Comparison of ENCODE assay signal across 26 cellular contexts in the genomic region with DNA sequence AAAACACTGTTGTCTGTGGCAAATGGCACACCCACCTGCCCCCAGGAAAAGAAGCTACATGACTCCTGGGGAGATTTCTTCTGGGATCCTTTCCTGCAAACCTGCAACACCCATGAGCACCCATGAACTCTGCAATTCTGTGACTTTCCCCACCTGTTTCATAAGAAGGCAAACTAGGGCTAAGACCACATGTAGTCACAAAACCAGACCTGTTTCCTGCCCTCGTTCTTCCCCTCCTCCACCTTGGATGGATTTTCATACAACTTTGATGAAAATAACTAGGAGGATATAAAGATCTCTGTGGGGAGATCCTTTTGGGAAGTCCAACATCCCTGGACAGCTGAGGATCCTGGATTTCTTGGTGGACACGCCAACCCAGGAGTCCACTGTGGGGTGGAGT.
DNase-seq lines count a peak whose midpoint lies in the region; ATAC-seq, FAIRE-seq and TF ChIP-seq lines count a peak whose summit lies in the region.
"Had no signal": no experiment of that assay in that cellular context is flagged by ENCODE, and none has a peak within 500 bp of the region (broad histone marks: within the 10 kb centered on the region; RNA-seq: fewer than 3 reads in every experiment).

No MANE protein-coding gene starts in this region.

- H3K9me3 ChIP-seq in Loucy (ENCODE audit: insufficient read depth, low read depth, low read length) (no peaks in the 10 kb centered on the region), small intestine (ENCODE audit: control insufficient read depth, low read depth) (no peaks in the 10 kb centered on the region)
- H3K9me3 ChIP-seq: gastroesophageal sphincter, SK-N-SH, thyroid gland had no signal

- peaks cover 12% of the 10 kb centered on the region for H3K9me3 Mint-ChIP-seq in activated CD4-positive, alpha-beta T cell treated with anti-CD3 and anti-CD28 coated beads, Interleukin-2, amount 10 ng/mL, durations not matched to agents 7 days and 5 days
- peaks cover 5 to 17% of the 10 kb centered on the region in 2 donors for H3K9me3 Mint-ChIP-seq in activated naive CD4-positive, alpha-beta T cell treated with anti-CD3 and anti-CD28 coated beads, Interleukin-2, amount 50 U/mL, for 72 hours
- H3K9me3 Mint-ChIP-seq: activated B cell treated with CpG ODN at 0.5 μM for 24 hours, endodermal cell had no signal

- H3K36me3 ChIP-seq in Loucy (ENCODE audit: insufficient read depth, low read length): no peaks in the 10 kb centered on the region
- H3K36me3 ChIP-seq in small intestine (ENCODE audit: control insufficient read depth in 2 of 2, insufficient read depth in 2 of 2, low read length in 2 of 2): no peaks in the 10 kb centered on the region
- H3K36me3 ChIP-seq: gastroesophageal sphincter, thyroid gland had no signal

- no peaks in the 10 kb centered on the region for H3K79me2 ChIP-seq in Loucy (ENCODE audit: insufficient read depth, low read length)

- peak overlapping the region; percentile 99 for H3K27ac Mint-ChIP-seq in activated CD4-positive, alpha-beta T cell treated with anti-CD3 and anti-CD28 coated beads, Interleukin-2, amount 10 ng/mL, durations not matched to agents 7 days and 5 days
- peak overlapping the region; percentile 99 for H3K27ac Mint-ChIP-seq in activated naive CD4-positive, alpha-beta T cell treated with anti-CD3 and anti-CD28 coated beads, Interleukin-2, amount 50 U/mL, for 72 hours
- H3K27ac Mint-ChIP-seq: activated B cell treated with CpG ODN at 0.5 μM for 24 hours; B cell; endodermal cell; stimulated activated memory B cell treated with anti-CD40 and anti-IgM and Interleukin-4, amounts not matched to agents 10 μg/mL and 1 μg/mL and 100 μg/mL, for 72 hours had no signal

- H3K4me3 ChIP-seq in Loucy (ENCODE audit: low read length, poor library complexity, severe bottlenecking): no peak overlapping the region
- H3K4me3 ChIP-seq in small intestine (ENCODE audit: low read depth in 1 of 2, low read length in 2 of 2): no peak overlapping the region
- H3K4me3 ChIP-seq: gastroesophageal sphincter, lung, thyroid gland had no signal

- POLR2A ChIA-PET in activated CD4-positive, alpha-beta T cell treated with anti-CD3 and anti-CD28 coated beads, Interleukin-2, amount 10 ng/mL, durations not matched to agents 7 days and 5 days (lab: Charles Lee): interaction anchor here (0.6 kb wide), 1 partner anchor 1010 kb away, joined by 3 read pairs; no protein-coding TSS in a partner anchor

- H3K4me2 ChIP-seq in Loucy (ENCODE audit: low read depth, low read length, poor library complexity, severe bottlenecking): peak overlapping the region; percentile 10
- H3K4me2 ChIP-seq: SK-N-SH had no signal

- H3K27ac ChIP-seq in small intestine (ENCODE audit: low read depth in 1 of 2, low read length in 1 of 2): peak overlapping the region in 1 of 2 donors; percentile 41
- H3K27ac ChIP-seq: gastroesophageal sphincter, RWPE1, thyroid gland had no signal

- H3K9me2 ChIP-seq in Loucy (replicated peaks; ENCODE audit: low read depth, low read length): no peaks in the 10 kb centered on the region
- H3K9me2 ChIP-seq: SK-N-SH had no signal

- H3K36me3 Mint-ChIP-seq in activated CD4-positive, alpha-beta T cell treated with anti-CD3 and anti-CD28 coated beads, Interleukin-2, amount 10 ng/mL, durations not matched to agents 7 days and 5 days (ENCODE audit: low read depth): peaks cover 16% of the 10 kb centered on the region
- H3K36me3 Mint-ChIP-seq in activated naive CD4-positive, alpha-beta T cell treated with anti-CD3 and anti-CD28 coated beads, Interleukin-2, amount 50 U/mL, for 72 hours: peaks cover 25 to 34% of the 10 kb centered on the region in 2 donors
- H3K36me3 Mint-ChIP-seq: stimulated activated memory B cell treated with anti-CD40 and anti-IgM and Interleukin-4, amounts not matched to agents 10 μg/mL and 1 μg/mL and 100 μg/mL, for 72 hours had no signal

- no peaks in the 10 kb centered on the region for H3K27me3 Mint-ChIP-seq in activated CD4-positive, alpha-beta T cell treated with anti-CD3 and anti-CD28 coated beads, Interleukin-2, amount 10 ng/mL, durations not matched to agents 7 days and 5 days
- H3K27me3 Mint-ChIP-seq: activated B cell treated with CpG ODN at 0.5 μM for 24 hours; B cell; stimulated activated memory B cell treated with anti-CD40 and anti-IgM and Interleukin-4, amounts not matched to agents 10 μg/mL and 1 μg/mL and 100 μg/mL, for 72 hours had no signal

- H4K20me1 ChIP-seq in Loucy (ENCODE audit: insufficient read depth, low read length, poor library complexity, severe bottlenecking): no peaks in the 10 kb centered on the region

- intact Hi-C loops in Right ventricle myocardium superior (cut with DNase I): no loop called here

- H2AFZ ChIP-seq in Loucy (ENCODE audit: low read length): no peak overlapping the region

- H3F3A ChIP-seq in Loucy (ENCODE audit: low read depth): no peaks in the 10 kb centered on the region; the same call in 1 of the 2 replicates

- no peak for ATAC-seq in activated naive CD4-positive, alpha-beta T cell treated with anti-CD3 and anti-CD28 coated beads, Interleukin-2, amount 50 U/mL, for 72 hours
- no peak for ATAC-seq in Right ventricle myocardium superior (ENCODE audit: poor library complexity)
- ATAC-seq: gastroesophageal sphincter; HCT116; stimulated activated memory B cell treated with anti-CD40 and anti-IgM and Interleukin-4, amounts not matched to agents 10 μg/mL and 1 μg/mL and 100 μg/mL, for 72 hours had no signal

- peak overlapping the region; percentile 18 for H3K9ac ChIP-seq in Loucy (ENCODE audit: low read depth, low read length, poor library complexity, severe bottlenecking)
- H3K9ac ChIP-seq: SK-N-SH had no signal

- no peak for DNase-seq in activated CD4-positive, alpha-beta T cell treated with anti-CD3 and anti-CD28 coated beads, Interleukin-2, amount 10 ng/mL, durations not matched to agents 7 days and 5 days
- no peak for DNase-seq in activated CD4-positive, alpha-beta T cell treated with anti-CD3 and anti-CD28 coated beads for 48 hours
- no peak for DNase-seq in activated naive CD4-positive, alpha-beta T cell treated with anti-CD3 and anti-CD28 coated beads, Interleukin-2, amount 50 U/mL, for 72 hours (ENCODE audit: low spot score in 2 of 2)
- DNase-seq in small intestine (peak; percentile 38), Right ventricle myocardium superior (no peak), dedifferentiated amniotic fluid mesenchymal stem cell (ENCODE audit: extremely low spot score) (no peak), NCI-H1092 treated with DMSO at 0.1 percent for 48 hours (lab: John Stamatoyannopoulos, UW) (no peak)
- DNase-seq: activated B cell treated with CpG ODN at 0.5 μM for 24 hours; Calu3; endodermal cell; Karpas-422; kidney; NCI-H187; NCI-H526 treated with DMSO at 0.1 percent for 48 hours; SK-N-SH; stimulated activated CD4-positive, alpha-beta T cell treated with anti-CD3 and anti-CD28 coated beads, Interleukin-1b, Interleukin-23, amount 100 ng/mL, for 48 hours; T-helper 9 cell; thyroid gland had no signal

- no peak for TF ChIP-seq CTCF in Loucy (conservative IDR thresholded peaks at IDR 0.05; ENCODE audit: low read length)

- FAIRE-seq in small intestine (lab: Jason Lieb, UNC): no peak
- FAIRE-seq: HTR-8/SVneo, kidney had no signal

- H3K27me3 ChIP-seq in Loucy (ENCODE audit: insufficient read depth, low read length, poor library complexity, severe bottlenecking): no peaks in the 10 kb centered on the region
- H3K27me3 ChIP-seq in small intestine (ENCODE audit: control insufficient read depth in 2 of 2, insufficient read depth in 2 of 2, low read length in 2 of 2): no peaks in the 10 kb centered on the region

- peak overlapping the region; percentile 9 for H3K4me3 Mint-ChIP-seq in activated CD4-positive, alpha-beta T cell treated with anti-CD3 and anti-CD28 coated beads, Interleukin-2, amount 10 ng/mL, durations not matched to agents 7 days and 5 days
- H3K4me3 Mint-ChIP-seq: activated B cell treated with CpG ODN at 0.5 μM for 24 hours; B cell; endodermal cell; stimulated activated memory B cell treated with anti-CD40 and anti-IgM and Interleukin-4, amounts not matched to agents 10 μg/mL and 1 μg/mL and 100 μg/mL, for 72 hours had no signal

- WGBS in small intestine, 3 donors: 72 to 87% (median 81%) methylated on average over 2 of the region's 2 CpGs

- H3K4me1 Mint-ChIP-seq in activated CD4-positive, alpha-beta T cell treated with anti-CD3 and anti-CD28 coated beads, Interleukin-2, amount 10 ng/mL, durations not matched to agents 7 days and 5 days: peaks cover 99% of the 10 kb centered on the region
- H3K4me1 Mint-ChIP-seq: activated B cell treated with CpG ODN at 0.5 μM for 24 hours; B cell; stimulated activated memory B cell treated with anti-CD40 and anti-IgM and Interleukin-4, amounts not matched to agents 10 μg/mL and 1 μg/mL and 100 μg/mL, for 72 hours had no signal

- peaks cover 77% of the 10 kb centered on the region for H3K4me1 ChIP-seq in Loucy (ENCODE audit: insufficient read depth, low read length, poor library complexity, severe bottlenecking)
- H3K4me1 ChIP-seq in small intestine (ENCODE audit: control insufficient read depth in 2 of 2, insufficient read depth in 1 of 2, low read depth in 1 of 2, low read length in 1 of 2): no peaks in the 10 kb centered on the region
- H3K4me1 ChIP-seq: gastroesophageal sphincter, thyroid gland had no signal

- CTCF ChIA-PET in activated CD4-positive, alpha-beta T cell treated with anti-CD3 and anti-CD28 coated beads, Interleukin-2, amount 10 ng/mL, durations not matched to agents 7 days and 5 days (lab: Charles Lee): interaction anchor here (0.9 to 3.1 kb wide), 5 partner anchors 10 to 18 kb away, joined by 3 to 14 read pairs (median 6); no protein-coding TSS in a partner anchor
